ENCODE assay signal across 9 cellular contexts in genomic region chr12:110314308-110314707, GRCh38. TPM values are rescaled to one million over a fixed set of nuclear protein-coding genes. Genes with fewer than 3 reads are reported as not detected.
DNase-seq lines count a peak whose midpoint lies in the region; ATAC-seq and TF ChIP-seq lines count a peak whose summit lies in the region.
"Had no signal": no experiment of that assay in that cellular context is flagged by ENCODE, and none has a peak within 500 bp of the region (broad histone marks: within the 10 kb centered on the region; RNA-seq: fewer than 3 reads in every experiment).

No MANE protein-coding gene starts in this region.

- DNase-seq in Caki2 (ENCODE audit: low read depth) (peak; percentile 30), right lobe of liver (no peak), DMS153 (lab: John Stamatoyannopoulos, UW) (no peak), NCI-H2029 treated with DMSO at 0.1 percent for 48 hours (lab: John Stamatoyannopoulos, UW) (no peak), SKM-1 (lab: John Stamatoyannopoulos, UW; ENCODE audit: unreplicated experiment) (no peak), iPS-NIHi7 (ENCODE audit: extremely low spot score) (no peak)
- no peak for DNase-seq in activated T-helper 2 cell treated with anti-CD3 and anti-CD28 coated beads, Interferon-gamma antibody, Interleukin-2, Interleukin-4, amounts not matched to agents 10 μg/mL and 5 μg/mL and 100 μg/mL, durations not matched to agents 14 hours and 24 hours and 36 hours (ENCODE audit: low spot score)
- DNase-seq: activated CD4-positive, alpha-beta T cell treated with anti-CD3 and anti-CD28 coated beads, Interleukin-2, amount 50 U/mL, for 48 hours had no signal

- peak overlapping the region; percentile 62 for H3K27ac Mint-ChIP-seq in activated T-helper 2 cell treated with anti-CD3 and anti-CD28 coated beads, Interferon-gamma antibody, Interleukin-2, Interleukin-4, amounts not matched to agents 10 μg/mL and 5 μg/mL and 100 μg/mL, durations not matched to agents 14 hours and 24 hours and 36 hours

- H3K27me3 Mint-ChIP-seq in activated T-helper 2 cell treated with anti-CD3 and anti-CD28 coated beads, Interferon-gamma antibody, Interleukin-2, Interleukin-4, amounts not matched to agents 10 μg/mL and 5 μg/mL and 100 μg/mL, durations not matched to agents 14 hours and 24 hours and 36 hours (ENCODE audit: low read depth): no peaks in the 10 kb centered on the region

- no peaks in the 10 kb centered on the region for H3K9me3 ChIP-seq in right lobe of liver

- H3K36me3 ChIP-seq in right lobe of liver: peaks cover 0 to 9% (median 3%) of the 10 kb centered on the region in 4 donors

- H3K4me1 Mint-ChIP-seq in activated T-helper 2 cell treated with anti-CD3 and anti-CD28 coated beads, Interferon-gamma antibody, Interleukin-2, Interleukin-4, amounts not matched to agents 10 μg/mL and 5 μg/mL and 100 μg/mL, durations not matched to agents 14 hours and 24 hours and 36 hours (ENCODE audit: low read depth): peaks cover 43% of the 10 kb centered on the region

- in situ Hi-C loops in Caki2 (cut with HindIII; ENCODE audit: low pct_unique_long_range_greater_than_20kb, low sequenced_read_pairs): no loop called here

- ATAC-seq in HG03060 (IDR thresholded peaks at IDR 0.05; ENCODE audit: low read depth, unreplicated experiment) (peak; percentile 69), right lobe of liver (peak in 2 of 4 donors; percentile 12 to 54)

- H3K27ac ChIP-seq in right lobe of liver: peak overlapping the region in 2 of 3 donors; percentile 30 to 59

- H3K4me1 ChIP-seq in right lobe of liver: peaks cover 0 to 35% (median 2%) of the 10 kb centered on the region in 4 donors

- no peaks in the 10 kb centered on the region for H3K27me3 ChIP-seq in right lobe of liver

- intact Hi-C loops in activated T-helper 2 cell treated with anti-CD3 and anti-CD28 coated beads, Interferon-gamma antibody, Interleukin-2, Interleukin-4, amounts not matched to agents 10 μg/mL and 5 μg/mL and 100 μg/mL, durations not matched to agents 14 hours and 24 hours and 36 hours (cut with micrococcal nuclease): loop anchor here (5.0 kb wide), 1 partner anchor 38 kb away; no protein-coding TSS in a partner anchor
- intact Hi-C loops in right lobe of liver (cut with DNase I): no loop called here

- TF ChIP-seq CTCF in right lobe of liver (IDR thresholded peaks at IDR 0.05): no peak

- no peaks in the 10 kb centered on the region for H3K9me3 Mint-ChIP-seq in activated T-helper 2 cell treated with anti-CD3 and anti-CD28 coated beads, Interferon-gamma antibody, Interleukin-2, Interleukin-4, amounts not matched to agents 10 μg/mL and 5 μg/mL and 100 μg/mL, durations not matched to agents 14 hours and 24 hours and 36 hours

- TF ChIP-seq POLR2A in right lobe of liver (IDR thresholded peaks at IDR 0.05): no peak

- H3K4me3 Mint-ChIP-seq in activated T-helper 2 cell treated with anti-CD3 and anti-CD28 coated beads, Interferon-gamma antibody, Interleukin-2, Interleukin-4, amounts not matched to agents 10 μg/mL and 5 μg/mL and 100 μg/mL, durations not matched to agents 14 hours and 24 hours and 36 hours (ENCODE audit: low read depth): no peak overlapping the region

- H3K4me3 ChIP-seq in right lobe of liver: no peak overlapping the region

- H3K36me3 Mint-ChIP-seq in activated T-helper 2 cell treated with anti-CD3 and anti-CD28 coated beads, Interferon-gamma antibody, Interleukin-2, Interleukin-4, amounts not matched to agents 10 μg/mL and 5 μg/mL and 100 μg/mL, durations not matched to agents 14 hours and 24 hours and 36 hours (ENCODE audit: low read depth): peaks cover 63% of the 10 kb centered on the region

- WGBS in right lobe of liver (ENCODE audit: insufficient coverage, low coverage, low lambda C conversion rate, missing lambda C conversion rate): 12% methylated on average over 2 of the region's 2 CpGs

RNA-seq across cellular contexts. Expression of gene ATP2A2, which starts 33.3 kb away (rescaled TPM):
- 8.0 and 15.3 TPM in 2 replicates for total RNA-seq in Caki2 (2014; rRNA removed; shearing (Covaris generic); ENCODE audit: low replicate concordance)
- total RNA-seq in activated T-helper 2 cell treated with anti-CD3 and anti-CD28 coated beads, Interferon-gamma antibody, Interleukin-2, Interleukin-4, amounts not matched to agents 10 μg/mL and 5 μg/mL and 100 μg/mL, durations not matched to agents 14 hours and 24 hours and 36 hours: 213 and 219 TPM in 2 replicates
- total RNA-seq in right lobe of liver: 100 to 1,000 TPM in 4 of 6 experiments, 10 to 100 TPM in 2; 95.6 to 155 (median 113) TPM
